ENCODE assay signal across 1 cellular context in the genomic region with DNA sequence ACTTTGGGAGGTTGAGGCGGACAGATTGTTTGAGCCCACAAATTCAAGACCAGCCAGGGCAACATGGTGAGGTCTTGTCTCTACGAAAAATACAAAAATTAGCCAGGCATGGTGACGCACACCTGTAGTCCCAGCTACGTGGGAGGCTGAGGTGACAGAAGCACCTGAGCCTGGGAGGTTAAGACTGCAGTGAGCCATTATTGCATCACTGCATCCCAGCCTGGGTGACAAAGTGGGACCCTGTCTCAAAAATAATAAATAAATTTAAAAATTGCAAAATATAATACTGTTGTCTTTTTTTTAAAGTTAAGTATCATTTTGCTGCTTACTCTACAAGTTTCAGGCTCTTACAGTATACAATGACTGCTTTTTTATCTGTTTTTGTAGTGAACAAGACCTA.
A peak's percentile ranks its signal among the peaks of the same experiment; 100 is the strongest.
TF ChIP-seq lines count a peak whose summit lies in the region.

No MANE protein-coding gene starts in this region.

TF ChIP-seq in K562, 482 proteins besides CTCF, POLR2A, EP300 and RAD21:
- TF ChIP-seq KAT2B (IDR thresholded peaks at IDR 0.05; ENCODE audit: low read depth, low read length) (no peak), CEBPG (CRISPR knock-in tag; IDR thresholded peaks at IDR 0.05) (no peak), CEBPG (tag; conservative IDR thresholded peaks at IDR 0.05 in 1 of 2, IDR thresholded peaks at IDR 0.05 in 1 of 2) (peak in 1 of 2 experiments; percentile 71; a peak in 2 of 4 replicates), ELF1 (tag; IDR thresholded peaks at IDR 0.05) (no peak), CEBPB (tag; IDR thresholded peaks at IDR 0.05) (peak; percentile 47)
- TF ChIP-seq, protein P1, sequence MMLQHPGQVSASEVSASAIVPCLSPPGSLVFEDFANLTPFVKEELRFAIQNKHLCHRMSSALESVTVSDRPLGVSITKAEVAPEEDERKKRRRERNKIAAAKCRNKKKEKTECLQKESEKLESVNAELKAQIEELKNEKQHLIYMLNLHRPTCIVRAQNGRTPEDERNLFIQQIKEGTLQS (IDR thresholded peaks at IDR 0.05) = peak; percentile 67
- TF ChIP-seq, protein P1 (CRISPR knock-in tag; conservative IDR thresholded peaks at IDR 0.05) = no peak
TF ChIP-seq in K562: peak in this region for 3.
